Comparison of ENCODE assay signal across 24 cellular contexts in genomic region chr5:39114155-39114554, GRCh38. TPM values are rescaled to one million over a fixed set of nuclear protein-coding genes. Genes with fewer than 3 reads are reported as not detected.
DNase-seq lines count a peak whose midpoint lies in the region; ATAC-seq, FAIRE-seq and TF ChIP-seq lines count a peak whose summit lies in the region.
"Had no signal": no experiment of that assay in that cellular context is flagged by ENCODE, and none has a peak within 500 bp of the region (broad histone marks: within the 10 kb centered on the region; RNA-seq: fewer than 3 reads in every experiment).

No MANE protein-coding gene starts in this region.

- no peak overlapping the region for H3K27ac ChIP-seq in CD8-positive, alpha-beta T cell (ENCODE audit: low read depth, low read length)
- peak overlapping the region; percentile 0; the same call in 1 of the 3 replicates for H3K27ac ChIP-seq in K562 (ENCODE audit: extremely low read depth, low read depth, low read length)
- no peak overlapping the region for H3K27ac ChIP-seq in tibial nerve
- H3K27ac ChIP-seq: BLaER1 treated with 17β-estradiol and CSF1 and Interleukin-3, amounts not matched to agents 10 nM and 100 nM; SJSA1 had no signal

- no peak overlapping the region for H3K9ac ChIP-seq in K562 (ENCODE audit: insufficient read depth in 1 of 2, low read depth in 2 of 2, low read length in 2 of 2)
- H3K9ac ChIP-seq: BLaER1 treated with 17β-estradiol and CSF1 and Interleukin-3, amounts not matched to agents 10 nM and 100 nM had no signal

- no peaks in the 10 kb centered on the region for H3K27me3 ChIP-seq in CD8-positive, alpha-beta T cell (ENCODE audit: insufficient read depth, low read length)
- H3K27me3 ChIP-seq in K562 (ENCODE audit: control insufficient read depth in 2 of 2, insufficient read depth in 2 of 2, low read length in 2 of 2) (no peaks in the 10 kb centered on the region), tibial nerve (no peaks in the 10 kb centered on the region)
- H3K27me3 ChIP-seq: BLaER1 treated with 17β-estradiol and CSF1 and Interleukin-3, amounts not matched to agents 10 nM and 100 nM; MG63; SJSA1 had no signal

- in situ Hi-C loops in K562 (cut with MboI), result no loop called here

- no peaks in the 10 kb centered on the region for H3K9me1 ChIP-seq in K562 (ENCODE audit: control insufficient read depth, insufficient read depth, low read length)

- H3K36me3 ChIP-seq in CD8-positive, alpha-beta T cell (ENCODE audit: insufficient read depth, low read length), result peaks cover 68% of the 10 kb centered on the region
- no peaks in the 10 kb centered on the region for H3K36me3 ChIP-seq in K562 (ENCODE audit: control insufficient read depth, insufficient read depth, low read length)
- no peaks in the 10 kb centered on the region for H3K36me3 ChIP-seq in tibial nerve
- H3K36me3 ChIP-seq: MG63, SJSA1 had no signal

- H4K20me1 ChIP-seq in K562 (replicated peaks; ENCODE audit: control insufficient read depth, insufficient read depth, low read length), result no peaks in the 10 kb centered on the region

- DNase-seq in activated T-cell treated with anti-CD3 and anti-CD28 coated beads, Interleukin-2, amount 50 U/mL, for 72 hours, result no peak
- no peak for DNase-seq in activated T-cell treated with anti-CD3 and anti-CD28 coated beads, Interleukin-2, amount 50 U/mL, for 1 hour
- no peak for DNase-seq in CD8-positive, alpha-beta T cell
- peak in 2 of 4 experiments; percentile 33 to 52 for DNase-seq in K562 (ENCODE audit: extremely low read depth in 1 of 4, low spot score in 3 of 4)
- no peak for DNase-seq in natural killer cell treated with Interleukin-12 subunit alpha and Interleukin-12 subunit beta and Interleukin-15 and Interleukin-18, amount 100 ng/mL, for 72 hours (ENCODE audit: low spot score)
- no peak for DNase-seq in NOMO-1 treated with DMSO at 0.1 percent for 48 hours (lab: John Stamatoyannopoulos, UW; ENCODE audit: unreplicated experiment)
- DNase-seq in tibial nerve (ENCODE audit: low spot score in 2 of 2), result no peak
- DNase-seq: AML-193; Caco-2; CD4-positive, alpha-beta memory T cell; KG1; MG63; NCI-H1105 treated with DMSO at 0.1 percent for 48 hours; NCI-H146; NCI-H2029 treated with DMSO at 0.1 percent for 48 hours; NCI-H446 treated with DMSO at 0.1 percent for 48 hours; NCI-H526; NCI-H82; NK-92 treated with Interleukin-12 subunit alpha and Interleukin-12 subunit beta, amount 100 ng/mL, for 24 hours; Right ventricle myocardium superior; RPMI8226 had no signal

- CTCF ChIA-PET in CD8-positive, alpha-beta T cell (lab: Charles Lee), result interaction anchor here (0.6 to 2.2 kb wide), 4 partner anchors 86 to 169 kb away, joined by 3 to 6 read pairs (median 4); no protein-coding TSS in a partner anchor
- CTCF ChIA-PET in K562 (lab: Yijun Ruan, JAX; ENCODE audit: low intra/inter-chr PET ratio), result no interaction called here

- H3K79me2 ChIP-seq in K562 (ENCODE audit: control insufficient read depth, insufficient read depth, low read length), result no peaks in the 10 kb centered on the region

- TF ChIP-seq RAD21 in K562 (CRISPR knock-in tag; conservative IDR thresholded peaks at IDR 0.05 in 1 of 2, IDR thresholded peaks at IDR 0.05 in 1 of 2), result no peak

- peak overlapping the region; percentile 90 for H3K27ac Mint-ChIP-seq in activated T-cell treated with anti-CD3 and anti-CD28 coated beads, Interleukin-2, amount 50 U/mL, for 72 hours
- H3K27ac Mint-ChIP-seq in CD8-positive, alpha-beta T cell, result peak overlapping the region; percentile 58
- H3K27ac Mint-ChIP-seq in natural killer cell treated with Interleukin-12 subunit alpha and Interleukin-12 subunit beta and Interleukin-15 and Interleukin-18, amount 100 ng/mL, for 72 hours, result peak overlapping the region; percentile 3 to 36

- no peaks in the 10 kb centered on the region for H3K9me3 Mint-ChIP-seq in activated T-cell treated with anti-CD3 and anti-CD28 coated beads, Interleukin-2, amount 50 U/mL, for 72 hours
- H3K9me3 Mint-ChIP-seq in CD8-positive, alpha-beta T cell, result no peaks in the 10 kb centered on the region
- H3K9me3 Mint-ChIP-seq in natural killer cell treated with Interleukin-12 subunit alpha and Interleukin-12 subunit beta and Interleukin-15 and Interleukin-18, amount 100 ng/mL, for 72 hours, result no peaks in the 10 kb centered on the region
- H3K9me3 Mint-ChIP-seq: CD4-positive, alpha-beta memory T cell had no signal

- H2AFZ ChIP-seq in K562 (ENCODE audit: low read depth, low read length), result peak overlapping the region; percentile 26

- POLR2A ChIA-PET in CD8-positive, alpha-beta T cell (lab: Charles Lee), result no interaction called here
- POLR2A ChIA-PET in K562 (lab: Yijun Ruan, JAX), result interaction anchor here (0.6 to 1.1 kb wide), 3 partner anchors 34 to 252 kb away, joined by 3 read pairs; no protein-coding TSS in a partner anchor

- H3K27me3 Mint-ChIP-seq in activated T-cell treated with anti-CD3 and anti-CD28 coated beads, Interleukin-2, amount 50 U/mL, for 72 hours (ENCODE audit: low read depth), result no peaks in the 10 kb centered on the region
- H3K27me3 Mint-ChIP-seq in CD8-positive, alpha-beta T cell (ENCODE audit: low read depth), result no peaks in the 10 kb centered on the region
- no peaks in the 10 kb centered on the region for H3K27me3 Mint-ChIP-seq in natural killer cell treated with Interleukin-12 subunit alpha and Interleukin-12 subunit beta and Interleukin-15 and Interleukin-18, amount 100 ng/mL, for 72 hours
- H3K27me3 Mint-ChIP-seq: CD4-positive, alpha-beta memory T cell had no signal

- intact Hi-C loops in CD8-positive, alpha-beta T cell (cut with DNase I, micrococcal nuclease), result loop anchor here in 1 of 2 experiments (5.0 kb wide), 1 partner anchor 157 kb away; no protein-coding TSS in a partner anchor
- intact Hi-C loops in K562 (cut with micrococcal nuclease), result no loop called here

- 13% methylated on average over 4 of the region's 4 CpGs for WGBS in K562 (ENCODE audit: insufficient coverage, low coverage, missing lambda C conversion rate)
- 73 to 87% methylated on average over 4 of the region's 4 CpGs for WGBS in tibial nerve, 2 donors

- H3K4me3 Mint-ChIP-seq in activated T-cell treated with anti-CD3 and anti-CD28 coated beads, Interleukin-2, amount 50 U/mL, for 72 hours, result no peak overlapping the region
- H3K4me3 Mint-ChIP-seq in CD8-positive, alpha-beta T cell, result no peak overlapping the region
- H3K4me3 Mint-ChIP-seq in natural killer cell treated with Interleukin-12 subunit alpha and Interleukin-12 subunit beta and Interleukin-15 and Interleukin-18, amount 100 ng/mL, for 72 hours, result no peak overlapping the region

- no peaks in the 10 kb centered on the region for H3K4me1 ChIP-seq in CD8-positive, alpha-beta T cell (ENCODE audit: insufficient read depth, low read length)
- peaks cover 10 to 48% of the 10 kb centered on the region in 2 experiments for H3K4me1 ChIP-seq in K562 (replicated peaks in 1 of 2; ENCODE audit: control insufficient read depth in 2 of 2, insufficient read depth in 2 of 2, low read length in 2 of 2)
- no peaks in the 10 kb centered on the region for H3K4me1 ChIP-seq in tibial nerve
- H3K4me1 ChIP-seq: BLaER1 treated with 17β-estradiol and CSF1 and Interleukin-3, amounts not matched to agents 10 nM and 100 nM; Caco-2; SJSA1 had no signal

- no peaks in the 10 kb centered on the region for H3K9me3 ChIP-seq in CD8-positive, alpha-beta T cell (ENCODE audit: low read length)
- H3K9me3 ChIP-seq in K562 (replicated peaks; ENCODE audit: control insufficient read depth, insufficient read depth, low read depth, low read length) (no peaks in the 10 kb centered on the region), tibial nerve (no peaks in the 10 kb centered on the region)
- H3K9me3 ChIP-seq: BLaER1 treated with 17β-estradiol and CSF1 and Interleukin-3, amounts not matched to agents 10 nM and 100 nM; Caco-2; MG63; SJSA1 had no signal

- TF ChIP-seq EP300 in K562 (IDR thresholded peaks at IDR 0.05; ENCODE audit: low read length) (no peak; the same call in 1 of the 2 replicates), tibial nerve (IDR thresholded peaks at IDR 0.05) (no peak)

- no peak for ATAC-seq in activated T-cell treated with anti-CD3 and anti-CD28 coated beads, Interleukin-2, amount 50 U/mL, for 72 hours (replicated peaks in 1 of 2)
- ATAC-seq in CD8-positive, alpha-beta T cell, result no peak
- ATAC-seq in K562, result peak; percentile 15; the same call in 2 of the 3 replicates
- ATAC-seq in natural killer cell treated with Interleukin-12 subunit alpha and Interleukin-12 subunit beta and Interleukin-15 and Interleukin-18, amount 100 ng/mL, for 72 hours, result no peak

- peaks cover 43% of the 10 kb centered on the region for H3K4me1 Mint-ChIP-seq in activated T-cell treated with anti-CD3 and anti-CD28 coated beads, Interleukin-2, amount 50 U/mL, for 72 hours (ENCODE audit: low read depth)
- H3K4me1 Mint-ChIP-seq in CD8-positive, alpha-beta T cell (ENCODE audit: low read depth), result peaks cover 21% of the 10 kb centered on the region
- peaks cover 2 to 21% of the 10 kb centered on the region in 2 donors for H3K4me1 Mint-ChIP-seq in natural killer cell treated with Interleukin-12 subunit alpha and Interleukin-12 subunit beta and Interleukin-15 and Interleukin-18, amount 100 ng/mL, for 72 hours (ENCODE audit: low read depth in 2 of 2)

- peaks cover 5 to 25% of the 10 kb centered on the region in 2 donors for H3K36me3 Mint-ChIP-seq in activated T-cell treated with anti-CD3 and anti-CD28 coated beads, Interleukin-2, amount 50 U/mL, for 72 hours (ENCODE audit: insufficient read depth in 2 of 2)
- H3K36me3 Mint-ChIP-seq in CD8-positive, alpha-beta T cell, result peaks cover 87% of the 10 kb centered on the region
- H3K36me3 Mint-ChIP-seq in natural killer cell treated with Interleukin-12 subunit alpha and Interleukin-12 subunit beta and Interleukin-15 and Interleukin-18, amount 100 ng/mL, for 72 hours, result peaks cover 11% of the 10 kb centered on the region

- peak; percentile 72 for FAIRE-seq in K562 (lab: Jason Lieb, UNC)
- FAIRE-seq: A204.1 had no signal

- TF ChIP-seq CTCF in CD8-positive, alpha-beta T cell (IDR thresholded peaks at IDR 0.05), result no peak
- TF ChIP-seq CTCF in K562 (IDR thresholded peaks at IDR 0.05 in 2 of 3, conservative IDR thresholded peaks at IDR 0.05 in 1 of 3; ENCODE audit: insufficient read depth in 2 of 3, low read depth in 1 of 3, low read length in 3 of 3) (no peak), tibial nerve (IDR thresholded peaks at IDR 0.05) (no peak)

- TF ChIP-seq POLR2A in K562 (conservative IDR thresholded peaks at IDR 0.05), result no peak
- no peak for TF ChIP-seq POLR2A in tibial nerve (IDR thresholded peaks at IDR 0.05)

- H3K4me3 ChIP-seq in CD8-positive, alpha-beta T cell (ENCODE audit: low read depth, low read length), result no peak overlapping the region
- H3K4me3 ChIP-seq in K562 (no peak overlapping the region), tibial nerve (no peak overlapping the region)
- H3K4me3 ChIP-seq: BLaER1 treated with 17β-estradiol and CSF1 and Interleukin-3, amounts not matched to agents 10 nM and 100 nM; MG63; SJSA1 had no signal

- H3K4me2 ChIP-seq in K562 (ENCODE audit: insufficient read depth, low read length), result no peak overlapping the region
- H3K4me2 ChIP-seq: BLaER1 treated with 17β-estradiol and CSF1 and Interleukin-3, amounts not matched to agents 10 nM and 100 nM had no signal

- no TSS peak for BruUV-seq in K562 (replicated peaks; lab: Mats Ljungman, UMichigan)

RNA-seq across cellular contexts. Expression of gene RICTOR, which starts 40.0 kb away (rescaled TPM):
- total RNA-seq in activated T-cell treated with anti-CD3 and anti-CD28 coated beads, Interleukin-2, amount 50 U/mL, for 72 hours, result 10 to 100 TPM; 34.6 to 47.0 TPM
- total RNA-seq in CD8-positive, alpha-beta T cell, result 100 to 1,000 TPM; 116 to 128 TPM
- 131 and 332 TPM in 2 replicates for total RNA-seq in K562 (2011; cell fraction: chromatin; rRNA removed; ENCODE audit: low replicate concordance)
- total RNA-seq in K562 (2011; cell fraction: nucleolus; rRNA removed), result 38.0 and 56.7 TPM in 2 replicates
- 86.9 and 126 TPM in 2 replicates for total RNA-seq in K562 (2011; cell fraction: nucleoplasm; rRNA removed)
- 18.1 and 22.6 TPM in 2 replicates for total RNA-seq in K562 (2014; rRNA removed)
- total RNA-seq in K562 (2014; rRNA removed; fragmentation: Illumina TruSeq; extraction: Trizol), result 37.6 and 47.4 TPM in 2 replicates
- 32.3 and 35.2 TPM in 2 replicates for total RNA-seq in K562 (2015; rRNA removed; fragmentation: Illumina TruSeq; extraction: Trizol)
- total RNA-seq in K562 (2021), result 41.0 and 43.2 TPM in 2 replicates
- polyA plus RNA-seq in K562 (2011; rRNA removed), result 31.7 and 46.6 TPM in 2 replicates
- 9.1 and 16.2 TPM in 2 replicates for polyA plus RNA-seq in K562 (2011; cell fraction: cytosol; rRNA removed)
- polyA plus RNA-seq in K562 (2011; cell fraction: nucleus; rRNA removed), result 58.1 and 62.5 TPM in 2 replicates
- 11.7 and 13.1 TPM in 2 replicates for polyA plus RNA-seq in K562 (2012)
- 18.8 and 19.7 TPM in 2 replicates for polyA plus RNA-seq in K562 (2014; fragmentation: Illumina TruSeq; extraction: Trizol)
- polyA plus RNA-seq in K562 (2014; fragmentation: Nextera tagmentation; extraction: Ambion mirVana), result 10 to 100 TPM; 13.9 to 15.9 TPM
- polyA plus RNA-seq in K562 (2014; rRNA removed), result 14.2 and 17.0 TPM in 2 replicates
- 205 and 242 TPM in 2 replicates for polyA minus RNA-seq in K562 (2011; rRNA and poly(A)+ RNA removed)
- 41.3 and 55.6 TPM in 2 replicates for polyA minus RNA-seq in K562 (2011; cell fraction: cytosol; rRNA and poly(A)+ RNA removed)
- 123 and 176 TPM in 2 replicates for polyA minus RNA-seq in K562 (2011; cell fraction: nucleus; rRNA and poly(A)+ RNA removed)
- 10 to 100 TPM; 42.7 to 51.0 TPM for total RNA-seq in natural killer cell treated with Interleukin-12 subunit alpha and Interleukin-12 subunit beta and Interleukin-15 and Interleukin-18, amount 100 ng/mL, for 72 hours
- total RNA-seq in tibial nerve, result 10 to 100 TPM; 33.9 to 59.0 (median 44.3) TPM

Comparison
In these comparisons a context has a peak if more than half of its experiments do, and no peak if none do; other contexts are left out.
1. H3K27ac Mint-ChIP-seq: peak in every context shown above with its lines; median percentile 90 in activated T-cell treated with anti-CD3 and anti-CD28 coated beads, Interleukin-2, amount 50 U/mL, for 72 hours; 58 in CD8-positive, alpha-beta T cell; 20 in natural killer cell treated with Interleukin-12 subunit alpha and Interleukin-12 subunit beta and Interleukin-15 and Interleukin-18, amount 100 ng/mL, for 72 hours.